In genomic region chr9:133103183-133103986, GRCh38 we compare ENCODE assay signal across 8 cellular contexts. TPM values are rescaled to one million over a fixed set of nuclear protein-coding genes. Genes with fewer than 3 reads are reported as not detected.
DNase-seq lines count a peak whose midpoint lies in the region; ATAC-seq and TF ChIP-seq lines count a peak whose summit lies in the region.

No MANE protein-coding gene starts in this region.

- peak overlapping the region; percentile 15 for H3K27ac ChIP-seq in CD4-positive, alpha-beta memory T cell (ENCODE audit: low read depth, low read length)
- peak overlapping the region in 1 of 2 donors; percentile 18 for H3K27ac ChIP-seq in left lung

- peaks cover 91% of the 10 kb centered on the region for H3K36me3 ChIP-seq in CD4-positive, alpha-beta memory T cell (ENCODE audit: insufficient read depth, low read length)
- peaks cover 0 to 98% of the 10 kb centered on the region in 2 donors for H3K36me3 ChIP-seq in left lung

- H3K4me1 Mint-ChIP-seq in CD4-positive, alpha-beta memory T cell: no peaks in the 10 kb centered on the region

- H3K27me3 ChIP-seq in CD4-positive, alpha-beta memory T cell (ENCODE audit: insufficient read depth, low read length): no peaks in the 10 kb centered on the region
- H3K27me3 ChIP-seq in left lung: no peaks in the 10 kb centered on the region

- DNase-seq in CD4-positive, alpha-beta memory T cell: peak; percentile 42 to 59 (median 48)
- DNase-seq in HT1080 (ENCODE audit: low read depth) (peak; percentile 29), choroid plexus epithelial cell (ENCODE audit: low read depth) (peak; percentile 38), left lung (peak; percentile 64 to 93)
- DNase-seq in activated CD4-positive, CD25-positive, alpha-beta regulatory T cell treated with anti-CD3 and anti-CD28 coated beads, Interleukin-2, amount 50 U/mL, for 72 hours: peak; percentile 72
- DNase-seq in stimulated activated naive CD8-positive, alpha-beta T cell treated with anti-CD3 and anti-CD28 coated beads, Interleukin-15, Interleukin-2, amounts not matched to agents 100 U/mL and 50 U/mL, for 24 hours: peak; percentile 65

- H3K4me3 Mint-ChIP-seq in CD4-positive, alpha-beta memory T cell: no peak overlapping the region

- H3K9me3 ChIP-seq in CD4-positive, alpha-beta memory T cell (ENCODE audit: control insufficient read depth in 1 of 2, low read length in 2 of 2): no peaks in the 10 kb centered on the region
- no peaks in the 10 kb centered on the region for H3K9me3 ChIP-seq in left lung

- POLR2A ChIA-PET in CD4-positive, alpha-beta memory T cell (lab: Charles Lee; ENCODE audit: partially characterized antibody): interaction anchor here (1.0 to 25.7 kb wide), 3 partner anchors 13 to 383 kb away, joined by 3 to 345 read pairs (median 4); no protein-coding TSS in a partner anchor

- CTCF ChIA-PET in CD4-positive, alpha-beta memory T cell (lab: Charles Lee; ENCODE audit: partially characterized antibody): interaction anchor here (0.6 to 30.1 kb wide), 10 partner anchors 15 to 392 kb away, joined by 3 to 596 read pairs (median 4); partner anchors contain the start of genes GBGT1 and GTF3C5

- H3K27ac Mint-ChIP-seq in CD4-positive, alpha-beta memory T cell: peak overlapping the region in 6 of 7 donors; percentile 52 to 88 (median 82)

- H3K27me3 Mint-ChIP-seq in CD4-positive, alpha-beta memory T cell: no peaks in the 10 kb centered on the region

- no peaks in the 10 kb centered on the region for H3K4me1 ChIP-seq in CD4-positive, alpha-beta memory T cell (ENCODE audit: insufficient read depth, low read length)
- peaks cover 0 to 8% of the 10 kb centered on the region in 2 donors for H3K4me1 ChIP-seq in left lung

- H3K9me3 Mint-ChIP-seq in CD4-positive, alpha-beta memory T cell: peaks cover 0 to 4% (median under 1%) of the 10 kb centered on the region in 8 donors

- no peak overlapping the region for H3K4me3 ChIP-seq in CD4-positive, alpha-beta memory T cell (ENCODE audit: low read length in 2 of 2)
- H3K4me3 ChIP-seq in choroid plexus epithelial cell (ENCODE audit: low read depth, low read length) (no peak overlapping the region), left lung (no peak overlapping the region)

- intact Hi-C loops in CD4-positive, alpha-beta memory T cell (cut with micrococcal nuclease): loop anchor here (1.0 kb wide), 1 partner anchor 41 kb away; no protein-coding TSS in a partner anchor
- intact Hi-C loops in left lung (cut with DNase I): loop anchor here in 1 of 2 donors (5.0 kb wide), 1 partner anchor 44 kb away; no protein-coding TSS in a partner anchor

- peak; percentile 95 for TF ChIP-seq CTCF in choroid plexus epithelial cell (conservative IDR thresholded peaks at IDR 0.05; ENCODE audit: low read depth, low read length)
- TF ChIP-seq CTCF in left lung (IDR thresholded peaks at IDR 0.05): peak; percentile 94 to 96

- peaks cover 48 to 70% of the 10 kb centered on the region in 2 donors for H3K36me3 Mint-ChIP-seq in CD4-positive, alpha-beta memory T cell

- ATAC-seq in left lung: peak; percentile 87
- ATAC-seq in stimulated activated naive CD8-positive, alpha-beta T cell treated with anti-CD3 and anti-CD28 coated beads, Interleukin-15, Interleukin-2, amounts not matched to agents 100 U/mL and 50 U/mL, for 24 hours: no peak
- no peak for ATAC-seq in HG03469 (IDR thresholded peaks at IDR 0.05; ENCODE audit: unreplicated experiment)
- no peak for ATAC-seq in GM19351 (IDR thresholded peaks at IDR 0.05; ENCODE audit: unreplicated experiment)

RNA-seq across cellular contexts. Expression of gene RALGDS, which starts 17.7 kb away (rescaled TPM):
- total RNA-seq in CD4-positive, alpha-beta memory T cell: 100 to 1,000 TPM; 123 to 131 TPM
- polyA plus RNA-seq in CD4-positive, alpha-beta memory T cell: 10 to 100 TPM; 27.9 to 67.8 TPM
- 20.9 and 23.4 TPM in 2 replicates for total RNA-seq in HT1080 (2014; rRNA removed; shearing (Covaris generic))
- 26.8 and 29.2 TPM in 2 replicates for polyA plus RNA-seq in HT1080 (2015; cell fraction: cytosol; rRNA removed)
- 67.4 and 82.9 TPM in 2 replicates for polyA plus RNA-seq in HT1080 (2015; cell fraction: nucleus; rRNA removed)
- total RNA-seq in left lung: 10 to 100 TPM; 56.4 to 58.9 TPM

RNA-seq across cellular contexts. Expression of gene CEL, which starts 41.6 kb away (rescaled TPM):
- total RNA-seq in CD4-positive, alpha-beta memory T cell: 1 to 10 TPM; 1.2 to 1.6 TPM
- under 1 TPM in 1 of 2 donors, not detected in 1; 0.15 TPM for polyA plus RNA-seq in CD4-positive, alpha-beta memory T cell
- total RNA-seq in HT1080 (2014; rRNA removed; shearing (Covaris generic)): 0.45 TPM in 1 of 2 replicates, not detected in the other
- 0.25 and 0.27 TPM in 2 replicates for polyA plus RNA-seq in HT1080 (2015; cell fraction: cytosol; rRNA removed)
- 0.92 and 1.1 TPM in 2 replicates for polyA plus RNA-seq in HT1080 (2015; cell fraction: nucleus; rRNA removed)
- total RNA-seq in left lung: 1 to 10 TPM in 1 of 2 donors, under 1 TPM in 1; 0.47 to 1.1 TPM
